Comparison of ENCODE assay signal across 1 cellular context in the genomic region with DNA sequence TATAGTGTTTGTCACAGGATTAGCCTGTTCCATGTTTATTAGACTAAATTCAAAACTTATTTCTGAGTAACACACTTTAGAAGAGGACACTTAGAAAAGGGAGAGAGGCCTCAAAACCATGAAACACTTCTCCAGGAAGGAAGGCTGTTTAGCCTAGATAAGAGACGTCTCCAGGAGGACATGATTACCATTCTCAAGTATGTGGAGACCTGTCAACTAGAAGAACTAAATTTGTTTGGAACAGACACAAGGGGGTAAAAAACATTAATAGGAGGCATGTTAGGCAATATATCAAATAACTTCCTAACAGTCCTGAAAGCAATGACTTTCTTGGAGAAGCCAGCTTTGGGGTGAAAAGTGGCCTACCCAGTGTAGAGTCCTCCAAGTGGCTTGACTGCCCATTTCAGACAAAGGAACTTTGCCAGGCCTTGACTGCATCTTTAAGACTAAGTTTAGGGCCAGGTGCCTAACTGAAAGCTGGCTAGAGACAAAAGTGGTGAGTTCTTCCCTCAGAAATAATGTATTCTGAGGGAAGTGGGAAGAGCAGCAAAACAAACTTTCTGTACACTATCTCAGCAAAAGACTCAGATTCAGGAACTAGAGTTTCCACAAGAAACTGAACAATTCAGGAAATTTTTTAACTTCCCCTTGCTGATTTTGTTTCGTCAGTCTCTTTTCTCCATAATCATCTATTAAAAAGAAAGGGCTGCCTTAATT.
TF ChIP-seq lines count a peak whose summit lies in the region.

No MANE protein-coding gene starts in this region.

TF ChIP-seq in K562, 482 proteins besides CTCF, POLR2A, EP300 and RAD21 (continued from another document and continues in another):
- TF ChIP-seq, protein P1, sequence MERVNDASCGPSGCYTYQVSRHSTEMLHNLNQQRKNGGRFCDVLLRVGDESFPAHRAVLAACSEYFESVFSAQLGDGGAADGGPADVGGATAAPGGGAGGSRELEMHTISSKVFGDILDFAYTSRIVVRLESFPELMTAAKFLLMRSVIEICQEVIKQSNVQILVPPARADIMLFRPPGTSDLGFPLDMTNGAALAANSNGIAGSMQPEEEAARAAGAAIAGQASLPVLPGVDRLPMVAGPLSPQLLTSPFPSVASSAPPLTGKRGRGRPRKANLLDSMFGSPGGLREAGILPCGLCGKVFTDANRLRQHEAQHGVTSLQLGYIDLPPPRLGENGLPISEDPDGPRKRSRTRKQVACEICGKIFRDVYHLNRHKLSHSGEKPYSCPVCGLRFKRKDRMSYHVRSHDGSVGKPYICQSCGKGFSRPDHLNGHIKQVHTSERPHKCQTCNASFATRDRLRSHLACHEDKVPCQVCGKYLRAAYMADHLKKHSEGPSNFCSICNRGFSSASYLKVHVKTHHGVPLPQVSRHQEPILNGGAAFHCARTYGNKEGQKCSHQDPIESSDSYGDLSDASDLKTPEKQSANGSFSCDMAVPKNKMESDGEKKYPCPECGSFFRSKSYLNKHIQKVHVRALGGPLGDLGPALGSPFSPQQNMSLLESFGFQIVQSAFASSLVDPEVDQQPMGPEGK (CRISPR knock-in tag; IDR thresholded peaks at IDR 0.05; ENCODE audit: borderline replicate concordance) = no peak
- TF ChIP-seq ZNF282 (CRISPR knock-in tag; IDR thresholded peaks at IDR 0.05) = no peak
- TF ChIP-seq NR2C2 (CRISPR knock-in tag; IDR thresholded peaks at IDR 0.05) = no peak
- no peak for TF ChIP-seq NR2C2 (tag; IDR thresholded peaks at IDR 0.05)
- TF ChIP-seq CGGBP1 (CRISPR knock-in tag; IDR thresholded peaks at IDR 0.05) = no peak
- TF ChIP-seq TEAD1 (CRISPR knock-in tag; IDR thresholded peaks at IDR 0.05) = no peak
- no peak for TF ChIP-seq BCOR (IDR thresholded peaks at IDR 0.05)
- peak; percentile 41 for TF ChIP-seq HDAC3 (IDR thresholded peaks at IDR 0.05; ENCODE audit: borderline replicate concordance, partially characterized antibody)
- TF ChIP-seq ETV6 (IDR thresholded peaks at IDR 0.05; ENCODE audit: borderline replicate concordance in 1 of 2, low read depth in 2 of 2, low read length in 1 of 2) = no peak
- no peak for TF ChIP-seq ETV6 (CRISPR knock-in tag; IDR thresholded peaks at IDR 0.05; ENCODE audit: borderline replicate concordance)
- no peak for TF ChIP-seq SMARCA5 (IDR thresholded peaks at IDR 0.05)
- TF ChIP-seq CTBP1 (IDR thresholded peaks at IDR 0.05; ENCODE audit: borderline replicate concordance) = peak; percentile 29; the same call in 1 of the 2 replicates
- no peak for TF ChIP-seq GTF2E2 (tag; IDR thresholded peaks at IDR 0.05)
- TF ChIP-seq SUPT5H (IDR thresholded peaks at IDR 0.05) = no peak
- no peak for TF ChIP-seq SNIP1 (IDR thresholded peaks at IDR 0.05; ENCODE audit: low read depth)
- TF ChIP-seq, protein P2, sequence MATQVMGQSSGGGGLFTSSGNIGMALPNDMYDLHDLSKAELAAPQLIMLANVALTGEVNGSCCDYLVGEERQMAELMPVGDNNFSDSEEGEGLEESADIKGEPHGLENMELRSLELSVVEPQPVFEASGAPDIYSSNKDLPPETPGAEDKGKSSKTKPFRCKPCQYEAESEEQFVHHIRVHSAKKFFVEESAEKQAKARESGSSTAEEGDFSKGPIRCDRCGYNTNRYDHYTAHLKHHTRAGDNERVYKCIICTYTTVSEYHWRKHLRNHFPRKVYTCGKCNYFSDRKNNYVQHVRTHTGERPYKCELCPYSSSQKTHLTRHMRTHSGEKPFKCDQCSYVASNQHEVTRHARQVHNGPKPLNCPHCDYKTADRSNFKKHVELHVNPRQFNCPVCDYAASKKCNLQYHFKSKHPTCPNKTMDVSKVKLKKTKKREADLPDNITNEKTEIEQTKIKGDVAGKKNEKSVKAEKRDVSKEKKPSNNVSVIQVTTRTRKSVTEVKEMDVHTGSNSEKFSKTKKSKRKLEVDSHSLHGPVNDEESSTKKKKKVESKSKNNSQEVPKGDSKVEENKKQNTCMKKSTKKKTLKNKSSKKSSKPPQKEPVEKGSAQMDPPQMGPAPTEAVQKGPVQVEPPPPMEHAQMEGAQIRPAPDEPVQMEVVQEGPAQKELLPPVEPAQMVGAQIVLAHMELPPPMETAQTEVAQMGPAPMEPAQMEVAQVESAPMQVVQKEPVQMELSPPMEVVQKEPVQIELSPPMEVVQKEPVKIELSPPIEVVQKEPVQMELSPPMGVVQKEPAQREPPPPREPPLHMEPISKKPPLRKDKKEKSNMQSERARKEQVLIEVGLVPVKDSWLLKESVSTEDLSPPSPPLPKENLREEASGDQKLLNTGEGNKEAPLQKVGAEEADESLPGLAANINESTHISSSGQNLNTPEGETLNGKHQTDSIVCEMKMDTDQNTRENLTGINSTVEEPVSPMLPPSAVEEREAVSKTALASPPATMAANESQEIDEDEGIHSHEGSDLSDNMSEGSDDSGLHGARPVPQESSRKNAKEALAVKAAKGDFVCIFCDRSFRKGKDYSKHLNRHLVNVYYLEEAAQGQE (CRISPR knock-in tag; IDR thresholded peaks at IDR 0.05; ENCODE audit: low read depth) = no peak
- no peak for TF ChIP-seq BHLHE40 (IDR thresholded peaks at IDR 0.05; ENCODE audit: low read length)
- TF ChIP-seq ZNF444 (CRISPR knock-in tag; IDR thresholded peaks at IDR 0.05) = no peak
- TF ChIP-seq ZNF318 (IDR thresholded peaks at IDR 0.05; ENCODE audit: borderline replicate concordance in 1 of 2, low read depth in 1 of 2) = no peak
- TF ChIP-seq HCFC1 (IDR thresholded peaks at IDR 0.05; ENCODE audit: low read depth, low read length) = no peak
- peak; percentile 35; the same call in 1 of the 2 replicates for TF ChIP-seq VEZF1 (CRISPR knock-in tag; IDR thresholded peaks at IDR 0.05)
- TF ChIP-seq ILK (tag; IDR thresholded peaks at IDR 0.05; ENCODE audit: borderline replicate concordance, low read depth) = no peak
- no peak for TF ChIP-seq U2AF2 (optimal IDR thresholded peaks at IDR 0.05; ENCODE audit: low read depth, low read length)
- TF ChIP-seq FOSL1 (tag; conservative IDR thresholded peaks at IDR 0.05) = peak; percentile 45; the same call in 1 of the 2 replicates
- TF ChIP-seq SOX6 (IDR thresholded peaks at IDR 0.05) = peak; percentile 77
- TF ChIP-seq ZNF764 (CRISPR knock-in tag; IDR thresholded peaks at IDR 0.05; ENCODE audit: low read depth) = no peak
- no peak for TF ChIP-seq LCOR (CRISPR knock-in tag; IDR thresholded peaks at IDR 0.05)
- no peak for TF ChIP-seq SRSF3 (IDR thresholded peaks at IDR 0.05; ENCODE audit: insufficient read depth, low read length)
- no peak for TF ChIP-seq ZBTB2 (IDR thresholded peaks at IDR 0.05)
- peak; percentile 73 for TF ChIP-seq PKNOX1 (IDR thresholded peaks at IDR 0.05)
- TF ChIP-seq, protein P3, sequence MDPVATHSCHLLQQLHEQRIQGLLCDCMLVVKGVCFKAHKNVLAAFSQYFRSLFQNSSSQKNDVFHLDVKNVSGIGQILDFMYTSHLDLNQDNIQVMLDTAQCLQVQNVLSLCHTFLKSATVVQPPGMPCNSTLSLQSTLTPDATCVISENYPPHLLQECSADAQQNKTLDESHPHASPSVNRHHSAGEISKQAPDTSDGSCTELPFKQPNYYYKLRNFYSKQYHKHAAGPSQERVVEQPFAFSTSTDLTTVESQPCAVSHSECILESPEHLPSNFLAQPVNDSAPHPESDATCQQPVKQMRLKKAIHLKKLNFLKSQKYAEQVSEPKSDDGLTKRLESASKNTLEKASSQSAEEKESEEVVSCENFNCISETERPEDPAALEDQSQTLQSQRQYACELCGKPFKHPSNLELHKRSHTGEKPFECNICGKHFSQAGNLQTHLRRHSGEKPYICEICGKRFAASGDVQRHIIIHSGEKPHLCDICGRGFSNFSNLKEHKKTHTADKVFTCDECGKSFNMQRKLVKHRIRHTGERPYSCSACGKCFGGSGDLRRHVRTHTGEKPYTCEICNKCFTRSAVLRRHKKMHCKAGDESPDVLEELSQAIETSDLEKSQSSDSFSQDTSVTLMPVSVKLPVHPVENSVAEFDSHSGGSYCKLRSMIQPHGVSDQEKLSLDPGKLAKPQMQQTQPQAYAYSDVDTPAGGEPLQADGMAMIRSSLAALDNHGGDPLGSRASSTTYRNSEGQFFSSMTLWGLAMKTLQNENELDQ (CRISPR knock-in tag; IDR thresholded peaks at IDR 0.05; ENCODE audit: borderline replicate concordance) = no peak
- no peak for TF ChIP-seq ZBTB1 (CRISPR knock-in tag; IDR thresholded peaks at IDR 0.05; ENCODE audit: borderline replicate concordance, low read depth)
- TF ChIP-seq, protein P4, sequence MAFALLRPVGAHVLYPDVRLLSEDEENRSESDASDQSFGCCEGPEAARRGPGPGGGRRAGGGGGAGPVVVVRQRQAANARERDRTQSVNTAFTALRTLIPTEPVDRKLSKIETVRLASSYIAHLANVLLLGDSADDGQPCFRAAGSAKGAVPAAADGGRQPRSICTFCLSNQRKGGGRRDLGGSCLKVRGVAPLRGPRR (CRISPR knock-in tag; IDR thresholded peaks at IDR 0.05) = no peak
- peak; percentile 45; the same call in 1 of the 2 replicates for TF ChIP-seq CEBPB (tag; IDR thresholded peaks at IDR 0.05)
- TF ChIP-seq PYGO2 (tag; IDR thresholded peaks at IDR 0.05) = no peak
- no peak for TF ChIP-seq HDAC8 (tag; IDR thresholded peaks at IDR 0.05)
